In genomic region chr2:68751397-68752339, GRCh38 we compare ENCODE assay signal across 8 cellular contexts. TPM values are rescaled to one million over a fixed set of nuclear protein-coding genes. Genes with fewer than 3 reads are reported as not detected.
DNase-seq lines count a peak whose midpoint lies in the region; ATAC-seq and TF ChIP-seq lines count a peak whose summit lies in the region.

No MANE protein-coding gene starts in this region.

- H3K36me3 ChIP-seq in DND-41 (ENCODE audit: insufficient read depth, low read length) (peaks cover 11% of the 10 kb centered on the region), GM23338 (ENCODE audit: insufficient read depth) (no peaks in the 10 kb centered on the region), Loucy (ENCODE audit: insufficient read depth, low read length) (peaks cover 8% of the 10 kb centered on the region; the same call in 1 of the 2 replicates), ovary (no peaks in the 10 kb centered on the region), thymus (ENCODE audit: control insufficient read depth, insufficient read depth) (peaks cover 10% of the 10 kb centered on the region)

- H3K9ac ChIP-seq in DND-41 (ENCODE audit: low read depth, low read length) (peak overlapping the region; percentile 46), Loucy (ENCODE audit: low read depth, low read length, poor library complexity, severe bottlenecking) (peak overlapping the region; percentile 58)

- no peaks in the 10 kb centered on the region for H3K36me3 Mint-ChIP-seq in GM23338 (ENCODE audit: low read depth)
- H3K36me3 Mint-ChIP-seq in activated T-helper 2 cell treated with anti-CD3 and anti-CD28 coated beads, Interferon-gamma antibody, Interleukin-2, Interleukin-4, amounts not matched to agents 10 μg/mL and 5 μg/mL and 100 μg/mL, durations not matched to agents 14 hours and 24 hours and 36 hours (ENCODE audit: low read depth), result peaks cover 69% of the 10 kb centered on the region

- no peaks in the 10 kb centered on the region for H3F3A ChIP-seq in GM23338 (replicated peaks; ENCODE audit: low read depth)
- no peaks in the 10 kb centered on the region for H3F3A ChIP-seq in Loucy (ENCODE audit: low read depth)

- H3K27me3 Mint-ChIP-seq in GM23338 (ENCODE audit: insufficient read depth, low read depth, poor library complexity), result peaks cover 6% of the 10 kb centered on the region
- no peaks in the 10 kb centered on the region for H3K27me3 Mint-ChIP-seq in activated T-helper 2 cell treated with anti-CD3 and anti-CD28 coated beads, Interferon-gamma antibody, Interleukin-2, Interleukin-4, amounts not matched to agents 10 μg/mL and 5 μg/mL and 100 μg/mL, durations not matched to agents 14 hours and 24 hours and 36 hours (ENCODE audit: low read depth)

- no peaks in the 10 kb centered on the region for H3K9me3 Mint-ChIP-seq in GM23338
- peaks cover 6% of the 10 kb centered on the region for H3K9me3 Mint-ChIP-seq in activated T-helper 2 cell treated with anti-CD3 and anti-CD28 coated beads, Interferon-gamma antibody, Interleukin-2, Interleukin-4, amounts not matched to agents 10 μg/mL and 5 μg/mL and 100 μg/mL, durations not matched to agents 14 hours and 24 hours and 36 hours

- H3K4me3 Mint-ChIP-seq in GM23338, result no peak overlapping the region
- no peak overlapping the region for H3K4me3 Mint-ChIP-seq in activated T-helper 2 cell treated with anti-CD3 and anti-CD28 coated beads, Interferon-gamma antibody, Interleukin-2, Interleukin-4, amounts not matched to agents 10 μg/mL and 5 μg/mL and 100 μg/mL, durations not matched to agents 14 hours and 24 hours and 36 hours (ENCODE audit: low read depth)

- H3K9me3 ChIP-seq in DND-41 (ENCODE audit: insufficient read depth, low read length, severe bottlenecking) (peaks cover 3% of the 10 kb centered on the region), Loucy (ENCODE audit: insufficient read depth, low read depth, low read length) (peaks cover 6% of the 10 kb centered on the region; the same call in 1 of the 2 replicates), ovary (no peaks in the 10 kb centered on the region), thymus (ENCODE audit: control insufficient read depth) (no peaks in the 10 kb centered on the region)

- CTCF ChIA-PET in RWPE1 (lab: Yijun Ruan, JAX), result interaction anchor here (0.6 to 2.3 kb wide), 30 partner anchors 9 to 1058 kb away, joined by 3 to 18 read pairs (median 3); no protein-coding TSS in a partner anchor

- H3K9me2 ChIP-seq in GM23338 (ENCODE audit: insufficient read depth) (no peaks in the 10 kb centered on the region), Loucy (replicated peaks; ENCODE audit: low read depth, low read length) (no peaks in the 10 kb centered on the region)

- H3K4me2 ChIP-seq in DND-41 (ENCODE audit: insufficient read depth, low read length) (peak overlapping the region; percentile 49), GM23338 (no peak overlapping the region), Loucy (ENCODE audit: low read depth, low read length, poor library complexity, severe bottlenecking) (peak overlapping the region; percentile 75)

- peak; percentile 95 for DNase-seq in DND-41
- DNase-seq in GM23338 (ENCODE audit: low spot score), result peak; percentile 95
- DNase-seq in RWPE1 (ENCODE audit: low spot score), result peak; percentile 83
- peak; percentile 80 for DNase-seq in activated T-helper 2 cell treated with anti-CD3 and anti-CD28 coated beads, Interferon-gamma antibody, Interleukin-2, Interleukin-4, amounts not matched to agents 10 μg/mL and 5 μg/mL and 100 μg/mL, durations not matched to agents 14 hours and 24 hours and 36 hours (ENCODE audit: low spot score)
- peak; percentile 80 for DNase-seq in foreskin melanocyte
- DNase-seq in ovary, result peak; percentile 84 to 93 (median 91)

- H3K27ac Mint-ChIP-seq in GM23338, result no peak overlapping the region
- peak overlapping the region; percentile 76 for H3K27ac Mint-ChIP-seq in activated T-helper 2 cell treated with anti-CD3 and anti-CD28 coated beads, Interferon-gamma antibody, Interleukin-2, Interleukin-4, amounts not matched to agents 10 μg/mL and 5 μg/mL and 100 μg/mL, durations not matched to agents 14 hours and 24 hours and 36 hours

- H3K4me1 Mint-ChIP-seq in GM23338, result peaks cover 8% of the 10 kb centered on the region
- H3K4me1 Mint-ChIP-seq in activated T-helper 2 cell treated with anti-CD3 and anti-CD28 coated beads, Interferon-gamma antibody, Interleukin-2, Interleukin-4, amounts not matched to agents 10 μg/mL and 5 μg/mL and 100 μg/mL, durations not matched to agents 14 hours and 24 hours and 36 hours (ENCODE audit: low read depth), result peaks cover 73% of the 10 kb centered on the region

- H3K79me2 ChIP-seq in DND-41 (ENCODE audit: insufficient read depth, low read length), result peaks cover 79% of the 10 kb centered on the region
- no peaks in the 10 kb centered on the region for H3K79me2 ChIP-seq in GM23338 (replicated peaks; ENCODE audit: insufficient read depth)
- peaks cover 83% of the 10 kb centered on the region for H3K79me2 ChIP-seq in Loucy (ENCODE audit: insufficient read depth, low read length)

- TF ChIP-seq POLR2A in ovary (IDR thresholded peaks at IDR 0.05), result no peak

- intact Hi-C loops in activated T-helper 2 cell treated with anti-CD3 and anti-CD28 coated beads, Interferon-gamma antibody, Interleukin-2, Interleukin-4, amounts not matched to agents 10 μg/mL and 5 μg/mL and 100 μg/mL, durations not matched to agents 14 hours and 24 hours and 36 hours (cut with micrococcal nuclease), result loop anchor here (1.0 to 5.0 kb wide), 5 partner anchors 11 to 264 kb away; no protein-coding TSS in a partner anchor
- intact Hi-C loops in ovary (cut with DNase I), result loop anchor here in 1 of 4 donors (5.0 kb wide), 2 partner anchors 81 to 161 kb away; no protein-coding TSS in a partner anchor

- ATAC-seq in DND-41 (ENCODE audit: insufficient read depth, low read depth) (peak; percentile 95), GM23338 (peak; percentile 98)

- TF ChIP-seq CTCF in DND-41 (IDR thresholded peaks at IDR 0.05; ENCODE audit: borderline replicate concordance, extremely low read depth, low read length, poor library complexity, severe bottlenecking), result peak; percentile 97
- peak; percentile 89 to 95 for TF ChIP-seq CTCF in GM23338 (conservative IDR thresholded peaks at IDR 0.05; ENCODE audit: low read depth in 2 of 2)
- TF ChIP-seq CTCF in Loucy (conservative IDR thresholded peaks at IDR 0.05; ENCODE audit: low read length), result peak; percentile 93
- TF ChIP-seq CTCF in RWPE1 (conservative IDR thresholded peaks at IDR 0.05; ENCODE audit: low read depth), result peak; percentile 86
- peak; percentile 85 to 91 (median 87) for TF ChIP-seq CTCF in ovary (IDR thresholded peaks at IDR 0.05)

- H3K4me3 ChIP-seq in DND-41 (ENCODE audit: low read depth in 1 of 2, low read length in 2 of 2) (peak overlapping the region in 1 of 2 experiments; percentile 32; a peak in 2 of 4 replicates), GM23338 (no peak overlapping the region), Loucy (ENCODE audit: low read length, poor library complexity, severe bottlenecking) (peak overlapping the region; percentile 61), ovary (no peak overlapping the region), thymus (ENCODE audit: low read length) (no peak overlapping the region)

- H3K4me1 ChIP-seq in DND-41 (ENCODE audit: insufficient read depth, low read length) (peaks cover 61% of the 10 kb centered on the region), GM23338 (ENCODE audit: insufficient read depth) (peaks cover 4% of the 10 kb centered on the region; the same call in 1 of the 2 replicates), Loucy (ENCODE audit: insufficient read depth, low read length, poor library complexity, severe bottlenecking) (peaks cover 64% of the 10 kb centered on the region), ovary (ENCODE audit: insufficient read depth) (peaks cover 6% of the 10 kb centered on the region), thymus (ENCODE audit: control insufficient read depth, insufficient read depth, low read length) (peaks cover 19% of the 10 kb centered on the region)

- H3K27me3 ChIP-seq in DND-41 (ENCODE audit: insufficient read depth, low read length, poor library complexity) (no peaks in the 10 kb centered on the region), GM23338 (ENCODE audit: insufficient read depth) (no peaks in the 10 kb centered on the region), Loucy (ENCODE audit: insufficient read depth, low read length, poor library complexity, severe bottlenecking) (no peaks in the 10 kb centered on the region), ovary (no peaks in the 10 kb centered on the region), thymus (ENCODE audit: control insufficient read depth, insufficient read depth) (no peaks in the 10 kb centered on the region)

- POLR2A ChIA-PET in RWPE1 (lab: Yijun Ruan, JAX; ENCODE audit: low non-redundant PET), result no interaction called here

- TF ChIP-seq EP300 in ovary (IDR thresholded peaks at IDR 0.05), result no peak

- WGBS in ovary, 3 donors, result 18 to 19% (median 19%) methylated on average over 15 of the region's 15 CpGs
- WGBS in thymus, result 19% methylated on average over 15 of the region's 15 CpGs

- H3K27ac ChIP-seq in DND-41 (ENCODE audit: low read length), result peak overlapping the region; percentile 90
- no peak overlapping the region for H3K27ac ChIP-seq in GM23338 (ENCODE audit: low read depth)
- H3K27ac ChIP-seq in RWPE1, result no peak overlapping the region
- H3K27ac ChIP-seq in ovary, result no peak overlapping the region
- peak overlapping the region; percentile 13 for H3K27ac ChIP-seq in thymus (ENCODE audit: low read depth)

- no peaks in the 10 kb centered on the region for H4K20me1 ChIP-seq in DND-41 (ENCODE audit: insufficient read depth, low read length)
- no peaks in the 10 kb centered on the region for H4K20me1 ChIP-seq in GM23338 (replicated peaks; ENCODE audit: insufficient read depth)
- H4K20me1 ChIP-seq in Loucy (ENCODE audit: insufficient read depth, low read length, poor library complexity, severe bottlenecking), result no peaks in the 10 kb centered on the region

- H2AFZ ChIP-seq in DND-41 (ENCODE audit: low read depth, low read length) (peak overlapping the region; percentile 70), GM23338 (0 out of 2 replicates have a peak overlapping the region, but pooled peaks have one; percentile 15), Loucy (ENCODE audit: low read length) (peak overlapping the region; percentile 13; the same call in 1 of the 2 replicates)

TF ChIP-seq in GM23338, 12 proteins besides CTCF, POLR2A, EP300 and RAD21 (continues in another document):
- no peak for TF ChIP-seq POLR2AphosphoS5 (IDR thresholded peaks at IDR 0.05; ENCODE audit: low read depth)

RNA-seq across cellular contexts. Expression of gene ARHGAP25, which starts 17.1 kb away (rescaled TPM):
- 1.9 and 2.5 TPM in 2 replicates for total RNA-seq in GM23338 (2014; rRNA removed; shearing (Covaris generic))
- 1.9 and 2.0 TPM in 2 replicates for polyA plus RNA-seq in GM23338 (2016; fragmentation: Nextera tagmentation; extraction: Ambion mirVana)
- total RNA-seq in activated T-helper 2 cell treated with anti-CD3 and anti-CD28 coated beads, Interferon-gamma antibody, Interleukin-2, Interleukin-4, amounts not matched to agents 10 μg/mL and 5 μg/mL and 100 μg/mL, durations not matched to agents 14 hours and 24 hours and 36 hours, result 39.9 and 41.3 TPM in 2 replicates
- total RNA-seq in ovary, result 10 to 100 TPM in 4 of 7 donors, 1 to 10 TPM in 3; 8.5 to 15.6 (median 12.4) TPM
- 10 to 100 TPM; 13.7 to 30.5 TPM for polyA plus RNA-seq in ovary
- polyA plus RNA-seq in thymus, result 31.7 TPM

Comparison
In these comparisons a context has a peak if more than half of its experiments do, and no peak if none do; other contexts are left out.
1. H2AFZ ChIP-seq: peak in every context shown above with its lines; median percentile 70 in DND-41; 15 in GM23338; 13 in Loucy.
2. H3K27ac ChIP-seq: peak in DND-41 (single experiment) and thymus (single experiment); none in GM23338 (single experiment), RWPE1 (single experiment) and ovary (0 of 2).
3. Peak in every context shown above with its lines, with median percentiles within 50 percentile points of each other: DNase-seq and CTCF ChIP-seq.